Comparison of ENCODE assay signal across 25 cellular contexts in the genomic region with DNA sequence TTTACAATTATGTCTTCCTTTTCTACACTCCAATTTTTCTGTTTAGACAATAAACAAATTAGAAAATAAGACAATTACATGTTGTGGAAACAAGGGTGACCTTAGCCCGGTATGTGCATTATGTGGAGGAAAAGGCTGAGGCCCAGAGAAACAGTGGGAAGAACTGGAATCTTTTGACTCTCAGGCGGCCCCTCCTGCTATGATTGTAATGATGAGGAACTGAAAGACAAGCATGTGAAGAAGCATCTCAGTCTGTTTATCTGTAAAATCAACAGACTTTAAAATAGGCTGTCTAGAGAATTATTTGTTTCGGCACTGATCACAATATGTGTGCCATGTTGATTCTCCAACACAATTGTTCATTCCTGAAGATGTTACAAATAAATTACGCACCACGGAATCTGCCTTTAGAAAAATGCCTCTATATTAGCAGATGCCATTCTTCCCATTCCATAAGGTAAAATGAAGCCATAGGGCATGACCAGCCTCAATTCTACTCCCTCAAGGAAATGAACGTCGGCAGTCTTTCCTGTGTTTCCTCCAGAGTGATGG.
"Had no signal": no experiment of that assay in that cellular context is flagged by ENCODE, and none has a peak within 500 bp of the region (broad histone marks: within the 10 kb centered on the region; RNA-seq: fewer than 3 reads in every experiment).

No MANE protein-coding gene starts in this region.

- H3K4me3 ChIP-seq: body of pancreas, gastrocnemius medialis, left lung, lower lobe of right lung, stomach, thyroid gland had no signal

- H3K36me3 Mint-ChIP-seq: activated naive CD8-positive, alpha-beta T cell; natural killer cell; stimulated activated effector memory CD8-positive, alpha-beta T cell treated with anti-CD3 and anti-CD28 coated beads, Interleukin-12 subunit alpha, Interleukin-12 subunit beta, amount 100 ng/mL, for 72 hours had no signal

- ATAC-seq: activated CD4-positive, alpha-beta T cell treated with anti-CD3 and anti-CD28 coated beads for 36 hours; activated CD8-positive, alpha-beta memory T cell treated with anti-CD3 and anti-CD28 coated beads, Interleukin-2, amount 10 ng/mL, durations not matched to agents 7 days and 5 days; activated CD8-positive, alpha-beta T cell treated with anti-CD3 and anti-CD28 coated beads, Interleukin-2, amount 10 ng/mL, durations not matched to agents 7 days and 5 days; activated T-cell treated with anti-CD3 and anti-CD28 coated beads, Interleukin-2, amount 50 U/mL, for 72 hours; body of pancreas; effector memory CD8-positive, alpha-beta T cell; gastrocnemius medialis; left lung; lower lobe of right lung; natural killer cell; sciatic nerve; stimulated activated effector memory CD8-positive, alpha-beta T cell treated with anti-CD3 and anti-CD28 coated beads, Interleukin-12 subunit alpha, Interleukin-12 subunit beta, amount 100 ng/mL, for 72 hours had no signal

- H3K9me3 ChIP-seq: body of pancreas, gastrocnemius medialis, left lung, lower lobe of right lung, stomach, thyroid gland had no signal

- H3K27ac Mint-ChIP-seq: activated CD4-positive, alpha-beta T cell treated with anti-CD3 and anti-CD28 coated beads for 36 hours; activated CD8-positive, alpha-beta memory T cell treated with anti-CD3 and anti-CD28 coated beads, Interleukin-2, amount 10 ng/mL, durations not matched to agents 7 days and 5 days; activated CD8-positive, alpha-beta T cell treated with anti-CD3 and anti-CD28 coated beads, Interleukin-2, amount 10 ng/mL, durations not matched to agents 7 days and 5 days; activated naive CD8-positive, alpha-beta T cell; activated T-cell treated with anti-CD3 and anti-CD28 coated beads, Interleukin-2, amount 50 U/mL, for 72 hours; effector memory CD8-positive, alpha-beta T cell; natural killer cell; stimulated activated effector memory CD8-positive, alpha-beta T cell treated with anti-CD3 and anti-CD28 coated beads, Interleukin-12 subunit alpha, Interleukin-12 subunit beta, amount 100 ng/mL, for 72 hours had no signal

- H3K4me1 Mint-ChIP-seq: natural killer cell; stimulated activated effector memory CD8-positive, alpha-beta T cell treated with anti-CD3 and anti-CD28 coated beads, Interleukin-12 subunit alpha, Interleukin-12 subunit beta, amount 100 ng/mL, for 72 hours had no signal

- H3K27ac ChIP-seq: body of pancreas, gastrocnemius medialis, left lung, lower lobe of right lung, stomach, thyroid gland had no signal

- H3K4me1 ChIP-seq: body of pancreas, gastrocnemius medialis, left lung, lower lobe of right lung, stomach, thyroid gland had no signal

- DNase-seq: activated CD4-positive, alpha-beta T cell treated with anti-CD3 and anti-CD28 coated beads for 36 hours; activated CD4-positive, CD25-positive, alpha-beta regulatory T cell; activated CD8-positive, alpha-beta memory T cell treated with anti-CD3 and anti-CD28 coated beads, Interleukin-2, amount 10 ng/mL, durations not matched to agents 7 days and 5 days; activated CD8-positive, alpha-beta T cell treated with anti-CD3 and anti-CD28 coated beads, Interleukin-2, amount 10 ng/mL, durations not matched to agents 7 days and 5 days; activated naive CD4-positive, alpha-beta T cell treated with Interleukin-2 at 50 U/mL for 16 hours; activated T-cell treated with anti-CD3 and anti-CD28 coated beads for 4 hours; activated T-cell treated with anti-CD3 and anti-CD28 coated beads, Interleukin-2, amount 50 U/mL, for 72 hours; anterior cingulate cortex; body of pancreas; cortex of kidney; effector memory CD8-positive, alpha-beta T cell; erythroblast; gastrocnemius medialis; glutamatergic neuron; left lung; lower lobe of right lung; mesenchymal stem cell; natural killer cell; small intestine; stimulated activated CD4-positive, alpha-beta T cell treated with anti-CD3 and anti-CD28 coated beads, Interleukin-4, amount 100 ng/mL, for 24 hours; stomach; thyroid gland had no signal

- H3K27me3 ChIP-seq: body of pancreas, gastrocnemius medialis, left lung, stomach, thyroid gland had no signal

- H3K36me3 ChIP-seq: gastrocnemius medialis, left lung, lower lobe of right lung, stomach, thyroid gland had no signal

- H3K9me3 Mint-ChIP-seq: activated T-cell treated with anti-CD3 and anti-CD28 coated beads, Interleukin-2, amount 50 U/mL, for 72 hours; effector memory CD8-positive, alpha-beta T cell; stimulated activated effector memory CD8-positive, alpha-beta T cell treated with anti-CD3 and anti-CD28 coated beads, Interleukin-12 subunit alpha, Interleukin-12 subunit beta, amount 100 ng/mL, for 72 hours had no signal

- H3K4me3 Mint-ChIP-seq: activated CD4-positive, alpha-beta T cell treated with anti-CD3 and anti-CD28 coated beads for 36 hours; activated CD8-positive, alpha-beta memory T cell treated with anti-CD3 and anti-CD28 coated beads, Interleukin-2, amount 10 ng/mL, durations not matched to agents 7 days and 5 days; activated CD8-positive, alpha-beta T cell treated with anti-CD3 and anti-CD28 coated beads, Interleukin-2, amount 10 ng/mL, durations not matched to agents 7 days and 5 days; activated naive CD8-positive, alpha-beta T cell; activated T-cell treated with anti-CD3 and anti-CD28 coated beads, Interleukin-2, amount 50 U/mL, for 72 hours; effector memory CD8-positive, alpha-beta T cell; natural killer cell; stimulated activated effector memory CD8-positive, alpha-beta T cell treated with anti-CD3 and anti-CD28 coated beads, Interleukin-12 subunit alpha, Interleukin-12 subunit beta, amount 100 ng/mL, for 72 hours had no signal

- H3K27me3 Mint-ChIP-seq: activated naive CD8-positive, alpha-beta T cell had no signal
